In genomic region chr16:84093120-84093878, GRCh38 we compare ENCODE assay signal across 1 cellular context.
TF ChIP-seq lines count a peak whose summit lies in the region.

No MANE protein-coding gene starts in this region.

TF ChIP-seq in K562, 482 proteins besides CTCF, POLR2A, EP300 and RAD21:
- TF ChIP-seq MGA (IDR thresholded peaks at IDR 0.05) (no peak), TFE3 (CRISPR knock-in tag; IDR thresholded peaks at IDR 0.05) (peak; percentile 62)
